In genomic region chr19:41363371-41363752, GRCh38 we compare ENCODE assay signal across 8 cellular contexts. TPM values are rescaled to one million over a fixed set of nuclear protein-coding genes. Genes with fewer than 3 reads are reported as not detected.
DNase-seq lines count a peak whose midpoint lies in the region; ATAC-seq and TF ChIP-seq lines count a peak whose summit lies in the region.

No MANE protein-coding gene starts in this region.

- peak overlapping the region; percentile 98 for H3K27ac ChIP-seq in Panc1 (ENCODE audit: low read length)
- no peak overlapping the region for H3K27ac ChIP-seq in trophoblast cell (ENCODE audit: low read depth, low read length)

- H3K36me3 ChIP-seq in ES-I3 (ENCODE audit: insufficient read depth, low read length) = no peaks in the 10 kb centered on the region
- H3K36me3 ChIP-seq in Panc1 (ENCODE audit: control insufficient read depth, insufficient read depth, low read length) = no peaks in the 10 kb centered on the region
- H3K36me3 ChIP-seq in trophoblast cell (ENCODE audit: control insufficient read depth in 1 of 2, insufficient read depth in 2 of 2, low read length in 2 of 2) = no peaks in the 10 kb centered on the region

- H2AFZ ChIP-seq in trophoblast cell (ENCODE audit: insufficient read depth, low read length, poor library complexity) = peak overlapping the region; percentile 90

- peaks cover 2% of the 10 kb centered on the region for H3K79me2 ChIP-seq in trophoblast cell (ENCODE audit: control insufficient read depth, insufficient read depth, low read length, poor library complexity)

- WGBS in trophoblast cell (ENCODE audit: extremely low coverage, insufficient coverage, insufficient read length) = no CpG with 5 or more reads among the region's 6 CpGs

- H2BK120ac ChIP-seq in trophoblast cell (ENCODE audit: insufficient read depth, low read length, poor library complexity) = peak overlapping the region; percentile 21

- H3K4me1 ChIP-seq in ES-I3 (ENCODE audit: insufficient read depth, low read length) = peaks cover 5% of the 10 kb centered on the region; the same call in 1 of the 2 replicates
- H3K4me1 ChIP-seq in Panc1 (ENCODE audit: control insufficient read depth, insufficient read depth, low read length) = peaks cover 3% of the 10 kb centered on the region
- H3K4me1 ChIP-seq in trophoblast cell (ENCODE audit: control insufficient read depth in 1 of 2, insufficient read depth in 2 of 2, low read length in 2 of 2) = peaks cover 4 to 6% of the 10 kb centered on the region in 2 experiments

- peak overlapping the region; percentile 72 to 92 for H3K4me3 ChIP-seq in Panc1 (ENCODE audit: low read depth in 2 of 2, low read length in 2 of 2)
- peak overlapping the region; percentile 67 for H3K4me3 ChIP-seq in epithelial cell of proximal tubule (ENCODE audit: low read depth, low read length)
- peak overlapping the region; percentile 56 for H3K4me3 ChIP-seq in trophoblast cell (ENCODE audit: low read depth, low read length)

- CTCF ChIA-PET in Panc1 (lab: Charles Lee) = no interaction called here

- no peak overlapping the region for H3K4ac ChIP-seq in trophoblast cell (ENCODE audit: low read depth, low read length)

- H3K9me3 ChIP-seq in ES-I3 (ENCODE audit: control insufficient read depth, insufficient read depth, low read length) (no peaks in the 10 kb centered on the region), Panc1 (ENCODE audit: control insufficient read depth, insufficient read depth, low read depth, low read length) (no peaks in the 10 kb centered on the region), trophoblast cell (ENCODE audit: insufficient read depth, low read depth, low read length) (no peaks in the 10 kb centered on the region)

- H4K91ac ChIP-seq in trophoblast cell (ENCODE audit: low read depth, low read length) = peak overlapping the region; percentile 75

- peak overlapping the region; percentile 87 for H4K8ac ChIP-seq in trophoblast cell (ENCODE audit: low read depth, low read length)

- no TSS peak for BruUV-seq in Panc1 (replicated peaks; lab: Mats Ljungman, UMichigan)

- DNase-seq in Panc1 (ENCODE audit: low read depth, low spot score) (no peak), epithelial cell of proximal tubule (ENCODE audit: low read depth) (no peak), trophoblast cell (no peak), nucleus accumbens (lab: John Stamatoyannopoulos, UW) (no peak)
- no peak for DNase-seq in activated CD4-positive, alpha-beta T cell treated with anti-CD3 and anti-CD28 coated beads for 1 hour

- H2BK12ac ChIP-seq in trophoblast cell (ENCODE audit: low read length) = no peak overlapping the region

- peaks cover 8% of the 10 kb centered on the region for H3K79me1 ChIP-seq in trophoblast cell (ENCODE audit: low read length)

- POLR2A ChIA-PET in Panc1 (lab: Charles Lee) = interaction anchor here (0.8 to 1.1 kb wide), 3 partner anchors 17 to 55 kb away, joined by 3 read pairs; no protein-coding TSS in a partner anchor

- H2AK5ac ChIP-seq in trophoblast cell (ENCODE audit: low read length) = peak overlapping the region; percentile 11

- intact Hi-C loops in Panc1 (cut with micrococcal nuclease; ENCODE audit: unreplicated experiment) = no loop called here

- H3K4me2 ChIP-seq in trophoblast cell (ENCODE audit: low read length) = peak overlapping the region; percentile 83

- H3K23ac ChIP-seq in trophoblast cell (ENCODE audit: low read length) = no peak overlapping the region

- H3K18ac ChIP-seq in trophoblast cell (ENCODE audit: low read length) = peak overlapping the region; percentile 28

- in situ Hi-C loops in Panc1 (cut with HindIII; ENCODE audit: low pct_unique_long_range_greater_than_20kb, low sequenced_read_pairs) = no loop called here

- H3K9ac ChIP-seq in ES-I3 (ENCODE audit: low read depth, low read length) (peak overlapping the region; percentile 97), trophoblast cell (ENCODE audit: low read length) (peak overlapping the region; percentile 36)

- peak overlapping the region; percentile 9 for H4K12ac ChIP-seq in trophoblast cell (ENCODE audit: low read depth, low read length)

- ATAC-seq in Panc1 (no peak), HG03520 (IDR thresholded peaks at IDR 0.05; ENCODE audit: unreplicated experiment) (no peak), HG03135 (IDR thresholded peaks at IDR 0.05; ENCODE audit: unreplicated experiment) (no peak)

- TF ChIP-seq CTCF in Panc1 (IDR thresholded peaks at IDR 0.05) (no peak), epithelial cell of proximal tubule (conservative IDR thresholded peaks at IDR 0.05; ENCODE audit: low read depth, low read length) (no peak)

- peak overlapping the region; percentile 55 for H3K14ac ChIP-seq in trophoblast cell (ENCODE audit: low read length)

- no peak overlapping the region for H2BK5ac ChIP-seq in trophoblast cell (ENCODE audit: low read depth, low read length, poor library complexity)

- H3K27me3 ChIP-seq in Panc1 (ENCODE audit: control insufficient read depth, insufficient read depth, low read length) = no peaks in the 10 kb centered on the region
- no peaks in the 10 kb centered on the region for H3K27me3 ChIP-seq in trophoblast cell (ENCODE audit: insufficient read depth, low read length)

RNA-seq across cellular contexts. Expression of gene B9D2, which starts 0.6 kb away (rescaled TPM):
- total RNA-seq in Panc1 (2021; ENCODE audit: unreplicated experiment) = 7.1 TPM
- 9.8 TPM for polyA plus RNA-seq in Panc1 (2012; ENCODE audit: insufficient read length)
- 5.3 and 22.9 TPM in 2 replicates for total RNA-seq in epithelial cell of proximal tubule
- 3.2 TPM in 2 replicates for polyA plus RNA-seq in trophoblast cell (2013)

RNA-seq across cellular contexts. Expression of gene TGFB1, which starts 9.6 kb away (rescaled TPM):
- total RNA-seq in Panc1 (2021; ENCODE audit: unreplicated experiment) (42.6 TPM), epithelial cell of proximal tubule (8.5 and 24.3 TPM in 2 replicates)
- 57.9 TPM for polyA plus RNA-seq in Panc1 (2012; ENCODE audit: insufficient read length)
- polyA plus RNA-seq in trophoblast cell (2013) = 140 and 142 TPM in 2 replicates

RNA-seq across cellular contexts. Expression of gene TMEM91, which starts 13.0 kb away (rescaled TPM):
- 4.4 TPM for total RNA-seq in Panc1 (2021; ENCODE audit: unreplicated experiment)
- polyA plus RNA-seq in Panc1 (2012; ENCODE audit: insufficient read length) = 4.3 TPM
- total RNA-seq in epithelial cell of proximal tubule = 2.7 and 3.5 TPM in 2 replicates
- polyA plus RNA-seq in trophoblast cell (2013) = 2.8 and 3.3 TPM in 2 replicates

RNA-seq across cellular contexts. Expression of gene EXOSC5, which starts 33.8 kb away (rescaled TPM):
- total RNA-seq in Panc1 (2021; ENCODE audit: unreplicated experiment) (25.2 TPM), epithelial cell of proximal tubule (23.7 and 43.8 TPM in 2 replicates)
- polyA plus RNA-seq in Panc1 (2012; ENCODE audit: insufficient read length) = 35.9 TPM
- 8.1 and 8.4 TPM in 2 replicates for polyA plus RNA-seq in trophoblast cell (2013)

RNA-seq across cellular contexts. Expression of gene BCKDHA, which starts 34.3 kb away (rescaled TPM):
- total RNA-seq in Panc1 (2021; ENCODE audit: unreplicated experiment) = 11.2 TPM
- 37.0 TPM for polyA plus RNA-seq in Panc1 (2012; ENCODE audit: insufficient read length)
- 24.0 and 35.7 TPM in 2 replicates for total RNA-seq in epithelial cell of proximal tubule
- polyA plus RNA-seq in trophoblast cell (2013) = 26.2 and 26.4 TPM in 2 replicates
